Comparison of ENCODE assay signal across 11 cellular contexts in the genomic region with DNA sequence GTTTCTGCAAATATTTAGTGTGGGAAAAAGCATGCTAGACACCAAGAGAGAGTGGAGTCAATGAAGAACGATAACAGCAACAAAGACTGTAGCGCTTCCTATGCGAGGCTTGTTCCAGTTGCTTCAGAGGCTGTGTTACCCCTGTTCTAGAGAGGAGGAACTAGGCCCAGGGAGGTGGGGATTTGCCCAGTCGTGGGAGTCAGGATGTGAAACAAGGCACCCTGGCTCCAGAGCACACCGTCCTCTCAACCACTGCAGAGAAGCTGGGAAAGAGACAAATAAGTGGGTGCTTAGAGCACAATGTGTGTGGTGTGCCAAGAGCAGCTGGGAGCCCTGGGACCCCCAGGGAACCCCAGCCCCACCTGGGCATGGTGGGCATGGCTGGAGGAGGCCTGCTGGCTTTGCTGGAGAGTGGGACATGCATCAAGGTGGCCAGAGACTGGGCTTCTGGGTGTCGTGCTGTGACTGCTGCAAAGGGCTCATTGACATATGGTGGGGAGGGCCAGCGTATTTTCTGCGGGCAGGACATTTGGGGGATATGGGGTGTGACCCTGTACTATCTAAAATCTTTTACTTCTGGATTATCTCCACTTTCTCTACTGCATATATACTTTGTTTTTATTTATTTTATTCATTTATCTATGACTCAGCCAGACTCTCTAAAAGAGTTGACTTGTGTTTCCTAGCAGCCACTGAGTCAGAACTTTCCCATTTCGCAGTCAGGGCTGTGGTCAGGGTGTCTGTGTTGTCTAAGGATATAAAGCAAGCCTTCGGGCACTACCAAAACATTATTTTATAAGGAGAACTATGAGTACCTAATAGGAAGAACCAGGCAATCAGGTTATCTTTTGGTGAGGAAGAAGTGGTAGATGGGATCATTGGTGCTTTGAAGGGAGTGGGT.
DNase-seq lines count a peak whose midpoint lies in the region; ATAC-seq and TF ChIP-seq lines count a peak whose summit lies in the region.
"Had no signal": no experiment of that assay in that cellular context is flagged by ENCODE, and none has a peak within 500 bp of the region (broad histone marks: within the 10 kb centered on the region; RNA-seq: fewer than 3 reads in every experiment).

No MANE protein-coding gene starts in this region.

- peak overlapping the region; percentile 32 for H3K27ac ChIP-seq in RWPE2 (ENCODE audit: poor library complexity, severe bottlenecking)
- H3K27ac ChIP-seq: left ventricle myocardium inferior had no signal

- peaks cover 39% of the 10 kb centered on the region for H3K4me1 ChIP-seq in RWPE2 (ENCODE audit: insufficient read depth, poor library complexity, severe bottlenecking)

- TF ChIP-seq CTCF in RWPE2 (IDR thresholded peaks at IDR 0.05; ENCODE audit: poor library complexity, severe bottlenecking), result no peak
- no peak for TF ChIP-seq CTCF in progenitor cell of endocrine pancreas (IDR thresholded peaks at IDR 0.05; ENCODE audit: unreplicated experiment)

- no peaks in the 10 kb centered on the region for H3K27me3 Mint-ChIP-seq in progenitor cell of endocrine pancreas

- H3K36me3 ChIP-seq in RWPE2 (ENCODE audit: low read depth), result peaks cover 12% of the 10 kb centered on the region

- H3K4me3 Mint-ChIP-seq in progenitor cell of endocrine pancreas (ENCODE audit: low read depth), result no peak overlapping the region

- peaks cover 16% of the 10 kb centered on the region for H3K36me3 Mint-ChIP-seq in progenitor cell of endocrine pancreas (ENCODE audit: insufficient read depth)

- peak overlapping the region; percentile 10 for H3K27ac Mint-ChIP-seq in progenitor cell of endocrine pancreas

- H3K9me3 ChIP-seq in RWPE2 (ENCODE audit: severe bottlenecking), result no peaks in the 10 kb centered on the region
- H3K9me3 ChIP-seq: left ventricle myocardium inferior had no signal

- H3K4me1 Mint-ChIP-seq in progenitor cell of endocrine pancreas (ENCODE audit: low read depth), result peaks cover 30% of the 10 kb centered on the region

- ATAC-seq in RWPE2 (ENCODE audit: low read depth), result peak; percentile 97
- no peak for ATAC-seq in HG02885 (IDR thresholded peaks at IDR 0.05; ENCODE audit: poor library complexity, unreplicated experiment)

- H3K4me3 ChIP-seq in RWPE2 (ENCODE audit: severe bottlenecking), result no peak overlapping the region
- H3K4me3 ChIP-seq: left ventricle myocardium inferior had no signal

- DNase-seq in Daoy (ENCODE audit: low read depth) (peak; percentile 84), RWPE2 (ENCODE audit: low spot score) (no peak), fibroblast of gingiva (ENCODE audit: low read depth) (peak; percentile 75), progenitor cell of endocrine pancreas (ENCODE audit: low spot score, unreplicated experiment) (no peak), SHP77 treated with DMSO at 0.1 percent for 48 hours (lab: John Stamatoyannopoulos, UW) (no peak), SKM-1 (lab: John Stamatoyannopoulos, UW; ENCODE audit: unreplicated experiment) (no peak), NCI-H524 (lab: John Stamatoyannopoulos, UW) (no peak)
- DNase-seq: effector CD4-positive, alpha-beta T cell; left ventricle myocardium inferior; NCI-H345 had no signal

- H3K27me3 ChIP-seq in RWPE2 (ENCODE audit: insufficient read depth, poor library complexity, severe bottlenecking), result no peaks in the 10 kb centered on the region

- no peaks in the 10 kb centered on the region for H3K9me3 Mint-ChIP-seq in progenitor cell of endocrine pancreas (ENCODE audit: low read depth)

Comparison
In these comparisons a context has a peak if more than half of its experiments do, and no peak if none do; other contexts are left out.
1. DNase-seq: peak in Daoy (single experiment) and fibroblast of gingiva (single experiment); none in RWPE2 (single experiment), progenitor cell of endocrine pancreas (single experiment), SHP77 treated with DMSO at 0.1 percent for 48 hours (single experiment), SKM-1 (single experiment) and NCI-H524 (0 of 2).